In genomic region chr5:146656638-146657037, GRCh38 we compare ENCODE assay signal across 23 cellular contexts.
"Had no signal": no experiment of that assay in that cellular context is flagged by ENCODE, and none has a peak within 500 bp of the region (broad histone marks: within the 10 kb centered on the region; RNA-seq: fewer than 3 reads in every experiment).

No MANE protein-coding gene starts in this region.

- H3K27me3 ChIP-seq: left lung, ovary, right atrium auricular region, right lobe of liver, tibial nerve, upper lobe of left lung, vagina had no signal

- H3K27ac ChIP-seq: left lung, ovary, right atrium auricular region, right lobe of liver, tibial nerve, upper lobe of left lung, vagina had no signal

- ATAC-seq: left lung; natural killer cell; right lobe of liver; stimulated activated memory B cell treated with anti-CD40 and anti-IgM and Interleukin-4, amounts not matched to agents 10 μg/mL and 1 μg/mL and 100 μg/mL, for 72 hours had no signal

- H3K4me1 ChIP-seq: left lung, right atrium auricular region, right lobe of liver, tibial nerve, upper lobe of left lung, vagina had no signal

- H3K4me2 ChIP-seq: smooth muscle cell had no signal

- H3K9me3 ChIP-seq: left lung, ovary, right atrium auricular region, right lobe of liver, tibial nerve, upper lobe of left lung, vagina had no signal

- H3K36me3 ChIP-seq: left lung, ovary, right atrium auricular region, right lobe of liver, tibial nerve, upper lobe of left lung, vagina had no signal

- DNase-seq: hippocampal formation; kidney glomerular epithelial cell; left cardiac atrium; left lung; naive B cell; natural killer cell; nucleus accumbens; ovary; right lobe of liver; stimulated activated CD4-positive, alpha-beta T cell treated with anti-CD3 and anti-CD28 coated beads, Interleukin-1b, Interleukin-23, amount 100 ng/mL, for 48 hours; stimulated activated CD4-positive, alpha-beta T cell treated with anti-CD3 and anti-CD28 coated beads, Interleukin-2, amount 100 ng/mL, for 48 hours; stimulated activated CD4-positive, alpha-beta T cell treated with anti-CD3 and anti-CD28 coated beads, Interleukin-4, amount 100 ng/mL, for 4 hours; stimulated activated CD8-positive, alpha-beta memory T cell treated with anti-CD3 and anti-CD28 coated beads, Interleukin-4, amount 100 ng/mL, for 48 hours; stimulated activated naive CD4-positive, alpha-beta T cell treated with Interleukin-2 at 50 U/mL for 16 hours; stimulated activated naive CD8-positive, alpha-beta T cell treated with anti-CD3 and anti-CD28 coated beads, Interleukin-15, amount 100 ng/mL, for 72 hours; substantia nigra; upper lobe of left lung had no signal

- H3K4me3 ChIP-seq: left lung, lung, ovary, right atrium auricular region, right lobe of liver, smooth muscle cell, tibial nerve, upper lobe of left lung, vagina had no signal
